In genomic region chr18:79991494-79991893, GRCh38 we compare ENCODE assay signal across 28 cellular contexts. TPM values are rescaled to one million over a fixed set of nuclear protein-coding genes. Genes with fewer than 3 reads are reported as not detected.
"Had no signal": no experiment of that assay in that cellular context is flagged by ENCODE, and none has a peak within 500 bp of the region (broad histone marks: within the 10 kb centered on the region; RNA-seq: fewer than 3 reads in every experiment).

No MANE protein-coding gene starts in this region.

- H3K4me3 ChIP-seq: coronary artery, esophagus squamous epithelium, left ventricle myocardium inferior, lower lobe of right lung, ovary, psoas muscle, sigmoid colon, skin epidermis, spleen, testis, tibial artery had no signal

- H3K27ac ChIP-seq: coronary artery, esophagus squamous epithelium, left ventricle myocardium inferior, lower lobe of right lung, ovary, psoas muscle, sigmoid colon, spleen, testis, tibial artery had no signal

- H3K27me3 ChIP-seq: esophagus squamous epithelium, ovary, sigmoid colon, spleen, testis, tibial artery had no signal

- H3K9me3 ChIP-seq: esophagus squamous epithelium, left ventricle myocardium inferior, lower lobe of right lung, ovary, psoas muscle, sigmoid colon, spleen, testis, tibial artery had no signal

- H3K36me3 ChIP-seq: left ventricle myocardium inferior, lower lobe of right lung, ovary, sigmoid colon had no signal

- DNase-seq: dermis blood vessel endothelial cell; effector memory CD4-positive, alpha-beta T cell; erythroblast; esophagus squamous epithelium; hypothalamus; left colon; left ventricle myocardium inferior; lower lobe of right lung; naive thymus-derived CD8-positive, alpha-beta T cell; nephron progenitor cell; nucleus accumbens; ovary; posterior cingulate gyrus; psoas muscle; right cardiac atrium; sigmoid colon; spleen; stimulated activated CD4-positive, alpha-beta T cell treated with anti-CD3 and anti-CD28 coated beads, Interleukin-4, amount 100 ng/mL, for 4 hours; stimulated activated naive CD8-positive, alpha-beta T cell treated with anti-CD3 and anti-CD28 coated beads, Interleukin-15, Interleukin-2, amounts not matched to agents 100 U/mL and 50 U/mL, for 24 hours; substantia nigra; testis; tibial artery had no signal

- ATAC-seq: left colon; lower lobe of right lung; naive thymus-derived CD8-positive, alpha-beta T cell; psoas muscle; right cardiac atrium; stimulated activated memory B cell treated with anti-CD40 and anti-IgM and Interleukin-4, amounts not matched to agents 10 μg/mL and 1 μg/mL and 100 μg/mL, for 72 hours; stimulated activated naive CD8-positive, alpha-beta T cell treated with anti-CD3 and anti-CD28 coated beads, Interleukin-15, Interleukin-2, amounts not matched to agents 100 U/mL and 50 U/mL, for 24 hours had no signal

- FAIRE-seq: endothelial cell of umbilical vein, frontal cortex had no signal

RNA-seq across cellular contexts. Expression of gene HSBP1L1, which starts 27.1 kb away (rescaled TPM):
- total RNA-seq: myocyte had no signal
